Comparison of ENCODE assay signal across 11 cellular contexts in genomic region chr2:135885709-135886108, GRCh38. TPM values are rescaled to one million over a fixed set of nuclear protein-coding genes. Genes with fewer than 3 reads are reported as not detected.
"Had no signal": no experiment of that assay in that cellular context is flagged by ENCODE, and none has a peak within 500 bp of the region (broad histone marks: within the 10 kb centered on the region; RNA-seq: fewer than 3 reads in every experiment).

No MANE protein-coding gene starts in this region.

- H3K27ac ChIP-seq: HL-60, KMS-11 had no signal

- H3K4me2 ChIP-seq: KMS-11 had no signal

- ATAC-seq: HepG2 had no signal

- H3K4me3 Mint-ChIP-seq: H9, IgD-negative memory B cell had no signal

- FAIRE-seq: H54, HepG2 had no signal

- H3K9ac ChIP-seq: KMS-11 had no signal

- H3K27ac Mint-ChIP-seq: H9, IgD-negative memory B cell had no signal

- H3K4me1 Mint-ChIP-seq: IgD-negative memory B cell had no signal

- DNase-seq: GOT3, H9, HCEC 1CT, Karpas-422, KBM-7 had no signal

RNA-seq across cellular contexts. Expression of gene LCT, which starts 48.7 kb away (rescaled TPM):
- total RNA-seq: HepG2, HT1080 had no signal
- polyA plus RNA-seq: HepG2, IgD-negative memory B cell had no signal
